Comparison of ENCODE assay signal across 14 cellular contexts in the genomic region with DNA sequence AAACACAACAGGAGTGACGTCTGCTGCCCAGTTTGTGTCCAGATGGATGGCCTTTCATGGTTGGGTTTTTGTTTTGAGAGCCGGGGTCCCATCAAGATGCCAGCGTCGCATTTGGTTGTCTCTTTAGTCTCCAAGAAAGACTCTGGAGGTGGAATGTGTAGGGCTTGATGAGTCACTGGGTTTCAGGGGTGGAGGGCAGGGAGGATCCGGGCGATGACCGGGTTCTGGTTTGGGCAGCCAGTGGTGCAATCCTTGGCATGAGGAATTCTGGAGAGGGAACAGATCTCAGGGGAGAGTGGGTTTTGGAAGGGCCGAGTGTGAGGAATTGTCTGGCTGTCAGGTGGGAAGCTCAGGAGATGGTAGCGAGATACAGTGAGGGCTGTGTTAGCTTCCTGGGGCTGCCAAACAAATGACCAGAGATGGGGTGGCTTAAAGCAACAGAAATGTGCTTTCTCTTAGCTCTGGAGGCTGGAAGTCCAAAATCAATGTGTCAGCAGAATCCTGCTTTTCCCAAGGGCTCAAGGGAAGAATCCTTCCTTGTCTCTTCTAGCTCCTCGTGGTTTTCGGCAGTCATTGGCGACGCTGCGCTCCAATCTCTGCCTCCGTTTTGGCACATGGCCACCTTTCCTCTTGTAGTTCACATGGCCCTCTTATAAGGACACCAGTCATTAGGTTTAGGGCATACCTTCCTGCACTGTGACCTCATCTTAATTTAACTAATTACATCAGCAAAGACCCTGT. TPM values are rescaled to one million over a fixed set of nuclear protein-coding genes. Genes with fewer than 3 reads are reported as not detected.
DNase-seq lines count a peak whose midpoint lies in the region; ATAC-seq, FAIRE-seq and TF ChIP-seq lines count a peak whose summit lies in the region.
"Had no signal": no experiment of that assay in that cellular context is flagged by ENCODE, and none has a peak within 500 bp of the region (broad histone marks: within the 10 kb centered on the region; RNA-seq: fewer than 3 reads in every experiment).

No MANE protein-coding gene starts in this region.

- H3K4me3 ChIP-seq in PC-3 (ENCODE audit: low read length) (no peak overlapping the region), fibroblast of mammary gland (ENCODE audit: control insufficient read depth, low read depth, low read length) (no peak overlapping the region)
- H3K4me3 ChIP-seq: skin epidermis had no signal

- FAIRE-seq in urothelium cell line (lab: Jason Lieb, UNC), result peak; percentile 48

- H3K4me2 ChIP-seq in PC-3 (ENCODE audit: low read length), result 0 out of 2 replicates have a peak overlapping the region, but pooled peaks have one; percentile 10

- no peak overlapping the region for H3K4me3 Mint-ChIP-seq in activated naive CD4-positive, alpha-beta T cell treated with anti-CD3 and anti-CD28 coated beads for 36 hours
- H3K4me3 Mint-ChIP-seq in T-cell, result no peak overlapping the region
- H3K4me3 Mint-ChIP-seq: activated naive CD4-positive, alpha-beta T cell treated with anti-CD3 and anti-CD28 coated beads, Interleukin-2, amount 10 ng/mL, durations not matched to agents 7 days and 5 days; neural crest cell had no signal

- H3K27me3 Mint-ChIP-seq in activated naive CD4-positive, alpha-beta T cell treated with anti-CD3 and anti-CD28 coated beads for 36 hours (ENCODE audit: low read depth), result no peaks in the 10 kb centered on the region
- H3K27me3 Mint-ChIP-seq in T-cell, result peaks cover 14 to 16% of the 10 kb centered on the region in 2 donors

- peak overlapping the region; percentile 8 for H3K27ac ChIP-seq in PC-3 (ENCODE audit: low read length)

- POLR2A ChIA-PET in PC-3 (lab: Charles Lee; ENCODE audit: unreplicated experiment), result no interaction called here
- POLR2A ChIA-PET in T-cell (lab: Charles Lee), result interaction anchor here in 1 of 2 donors (0.6 kb wide), 2 partner anchors 15 to 654 kb away, joined by 3 to 4 read pairs; no protein-coding TSS in a partner anchor

- no peak overlapping the region for H3K9ac ChIP-seq in PC-3 (ENCODE audit: low read length)

- no peaks in the 10 kb centered on the region for H3K9me3 ChIP-seq in PC-3 (ENCODE audit: low read length)

- H3K27ac Mint-ChIP-seq in activated naive CD4-positive, alpha-beta T cell treated with anti-CD3 and anti-CD28 coated beads, Interleukin-2, amount 50 U/mL, for 72 hours, result peak overlapping the region; percentile 31 to 32
- H3K27ac Mint-ChIP-seq in activated naive CD4-positive, alpha-beta T cell treated with anti-CD3 and anti-CD28 coated beads for 36 hours, result no peak overlapping the region
- no peak overlapping the region for H3K27ac Mint-ChIP-seq in T-cell
- H3K27ac Mint-ChIP-seq: activated naive CD4-positive, alpha-beta T cell treated with anti-CD3 and anti-CD28 coated beads, Interleukin-2, amount 10 ng/mL, durations not matched to agents 7 days and 5 days had no signal

- BruUV-seq in PC-3 (replicated peaks; lab: Mats Ljungman, UMichigan), result no TSS peak

- H3K9me3 Mint-ChIP-seq in activated naive CD4-positive, alpha-beta T cell treated with anti-CD3 and anti-CD28 coated beads, Interleukin-2, amount 50 U/mL, for 72 hours, result peaks cover 0 to 5% of the 10 kb centered on the region in 2 donors
- H3K9me3 Mint-ChIP-seq in activated naive CD4-positive, alpha-beta T cell treated with anti-CD3 and anti-CD28 coated beads for 36 hours, result peaks cover 3% of the 10 kb centered on the region
- no peaks in the 10 kb centered on the region for H3K9me3 Mint-ChIP-seq in T-cell
- H3K9me3 Mint-ChIP-seq: activated naive CD4-positive, alpha-beta T cell treated with anti-CD3 and anti-CD28 coated beads, Interleukin-2, amount 10 ng/mL, durations not matched to agents 7 days and 5 days; neural crest cell had no signal

- H3K36me3 ChIP-seq in PC-3 (ENCODE audit: low read depth, low read length), result no peaks in the 10 kb centered on the region

- intact Hi-C loops in activated naive CD4-positive, alpha-beta T cell treated with anti-CD3 and anti-CD28 coated beads for 36 hours (cut with micrococcal nuclease), result no loop called here
- intact Hi-C loops in PC-3 (cut with micrococcal nuclease), result no loop called here

- H3K27me3 ChIP-seq in PC-3 (ENCODE audit: low read length), result no peaks in the 10 kb centered on the region

- no peak for TF ChIP-seq CTCF in PC-3 (conservative IDR thresholded peaks at IDR 0.05; ENCODE audit: low read depth, low read length)
- no peak for TF ChIP-seq CTCF in fibroblast of mammary gland (conservative IDR thresholded peaks at IDR 0.05; ENCODE audit: control insufficient read depth, insufficient read depth, low read depth, low read length)

- no peak overlapping the region for H2AFZ ChIP-seq in PC-3 (ENCODE audit: low read length)

- H4K20me1 ChIP-seq in PC-3 (ENCODE audit: low read length), result no peaks in the 10 kb centered on the region

- CTCF ChIA-PET in activated naive CD4-positive, alpha-beta T cell treated with anti-CD3 and anti-CD28 coated beads for 36 hours (lab: Charles Lee), result no interaction called here
- CTCF ChIA-PET in PC-3 (lab: Charles Lee) (no interaction called here), T-cell (lab: Charles Lee) (interaction anchor here in 1 of 2 donors (1.1 kb wide), 1 partner anchor 48 kb away, joined by 3 read pairs; no protein-coding TSS in a partner anchor)

- peaks cover 7% of the 10 kb centered on the region for H3K4me1 Mint-ChIP-seq in activated naive CD4-positive, alpha-beta T cell treated with anti-CD3 and anti-CD28 coated beads for 36 hours (ENCODE audit: low read depth)
- H3K4me1 Mint-ChIP-seq in T-cell, result no peaks in the 10 kb centered on the region
- H3K4me1 Mint-ChIP-seq: activated naive CD4-positive, alpha-beta T cell treated with anti-CD3 and anti-CD28 coated beads, Interleukin-2, amount 10 ng/mL, durations not matched to agents 7 days and 5 days; neural crest cell had no signal

- no peaks in the 10 kb centered on the region for H3K79me2 ChIP-seq in PC-3 (ENCODE audit: low read length)

- no peaks in the 10 kb centered on the region for H3K9me2 ChIP-seq in PC-3 (replicated peaks; ENCODE audit: low read length)

- peaks cover 0 to 10% of the 10 kb centered on the region in 2 donors for H3K36me3 Mint-ChIP-seq in activated naive CD4-positive, alpha-beta T cell treated with anti-CD3 and anti-CD28 coated beads, Interleukin-2, amount 50 U/mL, for 72 hours
- no peaks in the 10 kb centered on the region for H3K36me3 Mint-ChIP-seq in activated naive CD4-positive, alpha-beta T cell treated with anti-CD3 and anti-CD28 coated beads for 36 hours (ENCODE audit: low read depth)
- no peaks in the 10 kb centered on the region for H3K36me3 Mint-ChIP-seq in T-cell
- H3K36me3 Mint-ChIP-seq: activated naive CD4-positive, alpha-beta T cell treated with anti-CD3 and anti-CD28 coated beads, Interleukin-2, amount 10 ng/mL, durations not matched to agents 7 days and 5 days had no signal

- no peaks in the 10 kb centered on the region for H3F3A ChIP-seq in PC-3 (ENCODE audit: low read length, unreplicated experiment)

- no peak for DNase-seq in activated naive CD4-positive, alpha-beta T cell treated with anti-CD3 and anti-CD28 coated beads, Interleukin-2, amount 50 U/mL, for 72 hours (ENCODE audit: low spot score in 2 of 2)
- DNase-seq in activated naive CD4-positive, alpha-beta T cell treated with anti-CD3 and anti-CD28 coated beads for 36 hours, result no peak
- DNase-seq in PC-3 (peak; percentile 61), fibroblast of mammary gland (ENCODE audit: low read depth) (peak; percentile 60), urothelium cell line (ENCODE audit: low spot score) (peak; percentile 87), T-helper 1 cell (no peak), T-cell (no peak)
- DNase-seq: activated naive CD4-positive, alpha-beta T cell treated with anti-CD3 and anti-CD28 coated beads, Interleukin-2, amount 10 ng/mL, durations not matched to agents 7 days and 5 days; KBM-7; NCI-H1694; NCI-H524 had no signal

- no peak for ATAC-seq in activated naive CD4-positive, alpha-beta T cell treated with anti-CD3 and anti-CD28 coated beads, Interleukin-2, amount 50 U/mL, for 72 hours
- ATAC-seq in PC-3 (peak; percentile 32; the same call in 1 of the 2 replicates), T-cell (replicated peaks in 1 of 4) (no peak), HG03095 (IDR thresholded peaks at IDR 0.05; ENCODE audit: unreplicated experiment) (no peak)

- H3K4me1 ChIP-seq in PC-3 (ENCODE audit: insufficient read depth, low read length), result peaks cover 28% of the 10 kb centered on the region

RNA-seq across cellular contexts. Expression of gene PPFIA1, which starts 26.4 kb away (rescaled TPM):
- total RNA-seq in activated naive CD4-positive, alpha-beta T cell treated with anti-CD3 and anti-CD28 coated beads, Interleukin-2, amount 50 U/mL, for 72 hours, result 10 to 100 TPM; 31.4 to 37.9 TPM
- 10 to 100 TPM; 15.9 to 21.7 TPM for total RNA-seq in activated naive CD4-positive, alpha-beta T cell treated with anti-CD3 and anti-CD28 coated beads for 36 hours
- 57.5 and 71.1 TPM in 2 replicates for total RNA-seq in PC-3 (2014; rRNA removed)
- 10 to 100 TPM; 41.0 to 50.7 (median 49.6) TPM for total RNA-seq in T-cell

RNA-seq across cellular contexts. Expression of gene FADD, which starts 41.0 kb away (rescaled TPM):
- 10 to 100 TPM; 22.7 to 34.4 TPM for total RNA-seq in activated naive CD4-positive, alpha-beta T cell treated with anti-CD3 and anti-CD28 coated beads, Interleukin-2, amount 50 U/mL, for 72 hours
- total RNA-seq in activated naive CD4-positive, alpha-beta T cell treated with anti-CD3 and anti-CD28 coated beads for 36 hours, result 10 to 100 TPM; 23.6 to 24.4 TPM
- total RNA-seq in PC-3 (2014; rRNA removed), result 79.5 and 93.9 TPM in 2 replicates
- total RNA-seq in T-cell, result 10 to 100 TPM in 4 of 5 donors, 1 to 10 TPM in 1; 8.4 to 53.9 (median 50.8) TPM

Comparison
In these comparisons a context has a peak if more than half of its experiments do, and no peak if none do; other contexts are left out.
1. H3K27ac Mint-ChIP-seq: peak in activated naive CD4-positive, alpha-beta T cell treated with anti-CD3 and anti-CD28 coated beads, Interleukin-2, amount 50 U/mL, for 72 hours (2 of 2); none in activated naive CD4-positive, alpha-beta T cell treated with anti-CD3 and anti-CD28 coated beads for 36 hours (single experiment) and T-cell (0 of 2).
2. DNase-seq: peak in PC-3 (single experiment), fibroblast of mammary gland (single experiment) and urothelium cell line (single experiment); none in activated naive CD4-positive, alpha-beta T cell treated with anti-CD3 and anti-CD28 coated beads, Interleukin-2, amount 50 U/mL, for 72 hours (0 of 2), activated naive CD4-positive, alpha-beta T cell treated with anti-CD3 and anti-CD28 coated beads for 36 hours (single experiment), T-helper 1 cell (0 of 5) and T-cell (0 of 34).